In the genomic region with DNA sequence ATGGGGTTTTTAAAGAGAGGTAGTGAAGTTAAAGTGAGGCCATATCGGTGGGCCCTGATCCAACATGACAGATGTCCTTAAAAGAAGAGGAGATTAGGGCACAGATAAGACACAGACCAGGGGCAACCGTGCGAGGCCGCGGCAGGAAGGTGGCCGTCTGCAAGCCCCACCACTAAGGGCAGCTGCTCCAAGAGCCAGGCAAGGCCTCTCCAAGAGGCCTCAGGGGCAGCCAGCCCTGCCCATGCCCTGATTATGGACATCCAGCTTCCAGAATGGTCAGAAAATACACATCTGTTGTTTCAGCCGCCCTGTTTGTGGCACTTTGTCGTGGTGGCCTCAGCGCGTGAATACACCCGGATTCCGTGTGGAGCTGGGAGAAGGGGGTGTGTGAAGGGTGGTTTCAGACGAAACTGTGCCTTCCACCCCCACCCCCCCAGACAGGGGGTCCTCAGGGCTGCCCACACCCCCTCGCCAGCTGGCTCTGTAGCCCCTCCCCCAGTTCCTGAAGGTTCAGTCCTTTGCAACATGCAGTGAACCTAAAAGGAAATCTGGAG, we compare ENCODE assay signal across 18 cellular contexts.
DNase-seq lines count a peak whose midpoint lies in the region; ATAC-seq and TF ChIP-seq lines count a peak whose summit lies in the region.
"Had no signal": no experiment of that assay in that cellular context is flagged by ENCODE, and none has a peak within 500 bp of the region (broad histone marks: within the 10 kb centered on the region; RNA-seq: fewer than 3 reads in every experiment).

No MANE protein-coding gene starts in this region.

- peak; percentile 17 for DNase-seq in activated CD4-positive, CD25-positive, alpha-beta regulatory T cell treated with anti-CD3 and anti-CD28 coated beads, Interleukin-2, amount 50 U/mL, for 72 hours
- no peak for DNase-seq in activated CD4-positive, CD25-positive, alpha-beta regulatory T cell (lab: John Stamatoyannopoulos, UW)
- DNase-seq in NCI-H82 treated with DMSO at 0.1 percent for 48 hours (lab: John Stamatoyannopoulos, UW; ENCODE audit: unreplicated experiment) (peak; percentile 11), immature natural killer cell (no peak), foreskin melanocyte (no peak)
- no peak for DNase-seq in activated CD8-positive, alpha-beta T cell treated with anti-CD3 and anti-CD28 coated beads for 36 hours
- DNase-seq: 8988T; activated CD4-positive, alpha-beta T cell treated with anti-CD3 and anti-CD28 coated beads, Interleukin-2, amount 50 U/mL, for 48 hours; NCI-H1417 treated with DMSO at 0.1 percent for 48 hours; NCI-H2171 treated with DMSO at 0.1 percent for 48 hours; NCI-H748 treated with DMSO at 0.1 percent for 48 hours had no signal

- peak overlapping the region; percentile 64 for H3K27ac ChIP-seq in thymus (ENCODE audit: low read depth)
- H3K27ac ChIP-seq: cardiac muscle cell, parathyroid adenoma had no signal

- H3K9me3 Mint-ChIP-seq in immature natural killer cell = no peaks in the 10 kb centered on the region
- no peaks in the 10 kb centered on the region for H3K9me3 Mint-ChIP-seq in activated CD8-positive, alpha-beta T cell treated with anti-CD3 and anti-CD28 coated beads for 36 hours
- H3K9me3 Mint-ChIP-seq: activated T-helper 17 cell treated with anti-CD3 and anti-CD28 coated beads, Interleukin-2, amount 50 U/mL, for 72 hours had no signal

- peak overlapping the region; percentile 44 to 79 (median 65) for H3K4me3 Mint-ChIP-seq in immature natural killer cell
- no peak overlapping the region for H3K4me3 Mint-ChIP-seq in activated CD8-positive, alpha-beta T cell treated with anti-CD3 and anti-CD28 coated beads for 36 hours
- H3K4me3 Mint-ChIP-seq: activated T-helper 17 cell treated with anti-CD3 and anti-CD28 coated beads, Interleukin-2, amount 50 U/mL, for 72 hours had no signal

- no peak for TF ChIP-seq CTCF in activated CD8-positive, alpha-beta T cell treated with anti-CD3 and anti-CD28 coated beads for 36 hours (IDR thresholded peaks at IDR 0.05)

- intact Hi-C loops in activated CD8-positive, alpha-beta T cell treated with anti-CD3 and anti-CD28 coated beads for 36 hours (cut with micrococcal nuclease) = loop anchor here (10.0 kb wide), 1 partner anchor 150 kb away; no protein-coding TSS in a partner anchor

- H3K4me1 ChIP-seq in thymus (ENCODE audit: control insufficient read depth, insufficient read depth, low read length) = peaks cover 56% of the 10 kb centered on the region

- POLR2A ChIA-PET in activated CD8-positive, alpha-beta T cell treated with anti-CD3 and anti-CD28 coated beads for 36 hours (lab: Charles Lee) = interaction anchor here (0.5 kb wide), 1 partner anchor 191 kb away, joined by 3 read pairs; no protein-coding TSS in a partner anchor

- H3K4me1 Mint-ChIP-seq in immature natural killer cell = peaks cover 22% of the 10 kb centered on the region in 2 donors
- H3K4me1 Mint-ChIP-seq in activated CD8-positive, alpha-beta T cell treated with anti-CD3 and anti-CD28 coated beads for 36 hours (ENCODE audit: low read depth) = peaks cover 2% of the 10 kb centered on the region
- H3K4me1 Mint-ChIP-seq: activated T-helper 17 cell treated with anti-CD3 and anti-CD28 coated beads, Interleukin-2, amount 50 U/mL, for 72 hours had no signal

- CTCF ChIA-PET in activated CD8-positive, alpha-beta T cell treated with anti-CD3 and anti-CD28 coated beads for 36 hours (lab: Charles Lee) = no interaction called here

- 13% methylated on average over 14 of the region's 14 CpGs for WGBS in thymus

- ATAC-seq in GM21360 (IDR thresholded peaks at IDR 0.05; ENCODE audit: unreplicated experiment) = no peak
- ATAC-seq in activated CD8-positive, alpha-beta T cell treated with anti-CD3 and anti-CD28 coated beads for 36 hours = no peak
- ATAC-seq: activated T-helper 17 cell treated with anti-CD3 and anti-CD28 coated beads, Interleukin-2, amount 50 U/mL, for 72 hours; esophagus mucosa had no signal

- no peaks in the 10 kb centered on the region for H3K36me3 Mint-ChIP-seq in immature natural killer cell
- H3K36me3 Mint-ChIP-seq in activated CD8-positive, alpha-beta T cell treated with anti-CD3 and anti-CD28 coated beads for 36 hours (ENCODE audit: low read depth) = no peaks in the 10 kb centered on the region

- H3K9me3 ChIP-seq in thymus (ENCODE audit: control insufficient read depth) = no peaks in the 10 kb centered on the region

- no peaks in the 10 kb centered on the region for H3K36me3 ChIP-seq in thymus (ENCODE audit: control insufficient read depth, insufficient read depth)
- H3K36me3 ChIP-seq: cardiac muscle cell had no signal

- H3K27ac Mint-ChIP-seq in immature natural killer cell = peak overlapping the region in 3 of 6 donors; percentile 47 to 60 (median 51)
- H3K27ac Mint-ChIP-seq in activated CD8-positive, alpha-beta T cell treated with anti-CD3 and anti-CD28 coated beads for 36 hours = no peak overlapping the region
- H3K27ac Mint-ChIP-seq: activated T-helper 17 cell treated with anti-CD3 and anti-CD28 coated beads, Interleukin-2, amount 50 U/mL, for 72 hours had no signal

- peak overlapping the region; percentile 50 for H3K4me3 ChIP-seq in thymus (ENCODE audit: low read length)
- H3K4me3 ChIP-seq: cardiac muscle cell, lung had no signal

- H3K27me3 ChIP-seq in thymus (ENCODE audit: control insufficient read depth, insufficient read depth) = no peaks in the 10 kb centered on the region
- H3K27me3 ChIP-seq: cardiac muscle cell had no signal

- H3K27me3 Mint-ChIP-seq in immature natural killer cell (ENCODE audit: low read depth in 3 of 3) = peaks cover 0 to 6% (median 5%) of the 10 kb centered on the region in 3 donors
- H3K27me3 Mint-ChIP-seq in activated CD8-positive, alpha-beta T cell treated with anti-CD3 and anti-CD28 coated beads for 36 hours = no peaks in the 10 kb centered on the region
- H3K27me3 Mint-ChIP-seq: activated T-helper 17 cell treated with anti-CD3 and anti-CD28 coated beads, Interleukin-2, amount 50 U/mL, for 72 hours had no signal

Comparison
In these comparisons a context has a peak if more than half of its experiments do, and no peak if none do; other contexts are left out.
1. DNase-seq: peak in activated CD4-positive, CD25-positive, alpha-beta regulatory T cell treated with anti-CD3 and anti-CD28 coated beads, Interleukin-2, amount 50 U/mL, for 72 hours (single experiment) and NCI-H82 treated with DMSO at 0.1 percent for 48 hours (single experiment); none in activated CD4-positive, CD25-positive, alpha-beta regulatory T cell (0 of 4), immature natural killer cell (0 of 3), foreskin melanocyte (single experiment) and activated CD8-positive, alpha-beta T cell treated with anti-CD3 and anti-CD28 coated beads for 36 hours (single experiment).